8 cellular contexts compared by ENCODE assay signal in genomic region chr1:159015440-159015909, GRCh38. TPM values are rescaled to one million over a fixed set of nuclear protein-coding genes. Genes with fewer than 3 reads are reported as not detected.
A peak's percentile ranks its signal among the peaks of the same experiment; 100 is the strongest.
DNase-seq lines count a peak whose midpoint lies in the region; ATAC-seq, FAIRE-seq and TF ChIP-seq lines count a peak whose summit lies in the region.

No MANE protein-coding gene starts in this region.

- H3K23me2 ChIP-seq in H1 (ENCODE audit: low read depth, low read length), result no peaks in the 10 kb centered on the region

- intact Hi-C loops in activated CD4-positive, alpha-beta T cell treated with anti-CD3 and anti-CD28 coated beads, Interleukin-2, amount 10 ng/mL, durations not matched to agents 24 days and 14 days (cut with micrococcal nuclease), result loop anchor here (1.0 to 10.0 kb wide), 4 partner anchors 19 to 1629 kb away; partner anchors contain the start of genes AIM2 and SLAMF1
- intact Hi-C loops in tibial artery (cut with DNase I; ENCODE audit: low total_unique reads), result no loop called here

- no peak overlapping the region for H3K4me2 ChIP-seq in H1 (ENCODE audit: insufficient read depth in 1 of 2, low read depth in 2 of 2, low read length in 2 of 2)

- FAIRE-seq in H1 (lab: Jason Lieb, UNC), result no peak

- H3K27me3 ChIP-seq in H1 (replicated peaks in 1 of 4; ENCODE audit: control insufficient read depth in 3 of 4, extremely low read depth in 1 of 4, insufficient read depth in 3 of 4, low read length in 3 of 4) (no peaks in the 10 kb centered on the region), tibial artery (no peaks in the 10 kb centered on the region)

- no peak overlapping the region for H2BK5ac ChIP-seq in H1 (ENCODE audit: low read depth, low read length)

- POLR2A ChIA-PET in H1 (lab: Charles Lee; ENCODE audit: partially characterized antibody), result no interaction called here

- H2BK20ac ChIP-seq in H1 (ENCODE audit: low read length), result no peak overlapping the region

- H2AFZ ChIP-seq in H1 (ENCODE audit: low read length), result 0 out of 2 replicates have a peak overlapping the region, but pooled peaks have one; percentile 48

- TF ChIP-seq EP300 in H1 (IDR thresholded peaks at IDR 0.05; ENCODE audit: borderline replicate concordance in 1 of 2, low read depth in 2 of 2, low read length in 2 of 2), result no peak

- no peak overlapping the region for H2AK5ac ChIP-seq in H1 (ENCODE audit: low read depth, low read length)

- 87% methylated on average over 4 of the region's 4 CpGs; no CpG with 5 or more reads in 1 of the 2 experiments for whole genome bisulfite sequencing in H1 (ENCODE audit: extremely low coverage in 1 of 2, insufficient coverage in 1 of 2, insufficient read length in 1 of 2, insufficient replicate concordance in 2 of 2, low coverage in 1 of 2, low lambda C conversion rate in 2 of 2, missing lambda C conversion rate in 1 of 2), 2 experiments

- H3K4me1 ChIP-seq in H1 (replicated peaks in 1 of 4; ENCODE audit: control insufficient read depth in 3 of 4, insufficient read depth in 4 of 4, low read length in 3 of 4) (no peaks in the 10 kb centered on the region), tibial artery (peaks cover 0 to 47% (median 6%) of the 10 kb centered on the region in 4 donors)

- H3K56ac ChIP-seq in H1 (replicated peaks; ENCODE audit: insufficient read length, low read depth, low read length), result no peak overlapping the region

- H3K9ac ChIP-seq in H1 (replicated peaks in 1 of 4; ENCODE audit: extremely low read depth in 1 of 4, low read depth in 3 of 4, low read length in 3 of 4), result no peak overlapping the region

- H3K36me3 ChIP-seq in H1 (ENCODE audit: control insufficient read depth in 2 of 4, insufficient read depth in 4 of 4, low read length in 3 of 4), result no peaks in the 10 kb centered on the region
- peaks cover 33 to 46% (median 45%) of the 10 kb centered on the region in 3 donors for H3K36me3 ChIP-seq in tibial artery

- TF ChIP-seq POLR2A in H1 (IDR thresholded peaks at IDR 0.05; ENCODE audit: control extremely low read depth in 1 of 2, low read depth in 2 of 2, low read length in 2 of 2), result no peak

- peak; percentile 97 for ATAC-seq in GM21528 (IDR thresholded peaks at IDR 0.05; ENCODE audit: low FRiP score, unreplicated experiment)
- ATAC-seq in naive B cell (ENCODE audit: low read depth in 2 of 2), result peak; percentile 100

- H3K27ac ChIP-seq in H1 (ENCODE audit: low read depth, low read length) (no peak overlapping the region), tibial artery (peak overlapping the region; percentile 12 to 46)

- H3K4me3 Mint-ChIP-seq in IgD-negative memory B cell, result peak overlapping the region; percentile 79 to 93 (median 92)
- H3K4me3 Mint-ChIP-seq in activated CD4-positive, alpha-beta T cell treated with anti-CD3 and anti-CD28 coated beads, Interleukin-2, amount 10 ng/mL, durations not matched to agents 24 days and 14 days, result peak overlapping the region; percentile 86
- peak overlapping the region; percentile 72 to 96 (median 84) for H3K4me3 Mint-ChIP-seq in naive B cell

- CTCF ChIA-PET in H1 (lab: Charles Lee; ENCODE audit: partially characterized antibody), result interaction anchor here (1.7 kb wide), 1 partner anchor 56 kb away, joined by 6 read pairs; no protein-coding TSS in a partner anchor

- no peak overlapping the region for H4K8ac ChIP-seq in H1 (ENCODE audit: extremely low read depth, insufficient read depth, low read length)

- H3K4ac ChIP-seq in H1 (replicated peaks; ENCODE audit: insufficient read length, low read depth, low read length), result no peak overlapping the region

- no peak overlapping the region for H2BK12ac ChIP-seq in H1 (ENCODE audit: low read depth, low read length)

- TF ChIP-seq CTCF in H1 (IDR thresholded peaks at IDR 0.05; ENCODE audit: control extremely low read depth in 1 of 3, insufficient read depth in 1 of 3, low read depth in 1 of 3, low read length in 3 of 3) (no peak), tibial artery (IDR thresholded peaks at IDR 0.05) (no peak)

- no peak overlapping the region for H2BK120ac ChIP-seq in H1 (replicated peaks; ENCODE audit: low read depth, low read length)

- no peak overlapping the region for H4K5ac ChIP-seq in H1 (ENCODE audit: insufficient read length, low read depth, low read length)

- H3K79me2 ChIP-seq in H1 (ENCODE audit: control insufficient read depth in 1 of 2, insufficient read depth in 2 of 2, low read length in 2 of 2), result no peaks in the 10 kb centered on the region

- no peaks in the 10 kb centered on the region for H4K20me1 ChIP-seq in H1 (replicated peaks in 1 of 2; ENCODE audit: control insufficient read depth in 1 of 2, insufficient read depth in 2 of 2, low read length in 2 of 2)

- H3K36me3 Mint-ChIP-seq in IgD-negative memory B cell (peaks cover 18% of the 10 kb centered on the region), naive B cell (peaks cover 53 to 67% of the 10 kb centered on the region in 2 donors)
- peaks cover 87% of the 10 kb centered on the region for H3K36me3 Mint-ChIP-seq in activated CD4-positive, alpha-beta T cell treated with anti-CD3 and anti-CD28 coated beads, Interleukin-2, amount 10 ng/mL, durations not matched to agents 24 days and 14 days (ENCODE audit: low read depth)

- no peak overlapping the region for H3K4me3 ChIP-seq in H1 (ENCODE audit: extremely low read depth in 1 of 4, insufficient read depth in 2 of 4, low read depth in 3 of 4, low read length in 4 of 4)
- H3K4me3 ChIP-seq in tibial artery, result no peak overlapping the region

- no peaks in the 10 kb centered on the region for H3K79me1 ChIP-seq in H1 (ENCODE audit: low read depth, low read length)

- H3K27ac Mint-ChIP-seq in IgD-negative memory B cell, result peak overlapping the region; percentile 68 to 94 (median 84)
- H3K27ac Mint-ChIP-seq in activated CD4-positive, alpha-beta T cell treated with anti-CD3 and anti-CD28 coated beads, Interleukin-2, amount 10 ng/mL, durations not matched to agents 24 days and 14 days, result peak overlapping the region; percentile 95
- peak overlapping the region; percentile 63 to 97 (median 96) for H3K27ac Mint-ChIP-seq in naive B cell

- H3K23ac ChIP-seq in H1 (ENCODE audit: insufficient read length), result no peak overlapping the region

- H3K27me3 Mint-ChIP-seq in IgD-negative memory B cell, result peaks cover 2% of the 10 kb centered on the region
- no peaks in the 10 kb centered on the region for H3K27me3 Mint-ChIP-seq in activated CD4-positive, alpha-beta T cell treated with anti-CD3 and anti-CD28 coated beads, Interleukin-2, amount 10 ng/mL, durations not matched to agents 24 days and 14 days
- no peaks in the 10 kb centered on the region for H3K27me3 Mint-ChIP-seq in naive B cell

- no peak overlapping the region for H4K91ac ChIP-seq in H1 (replicated peaks; ENCODE audit: insufficient read length, low read length)

- H2BK15ac ChIP-seq in H1 (ENCODE audit: low read length), result no peak overlapping the region

- H3K4me1 Mint-ChIP-seq in IgD-negative memory B cell, result peaks cover 36 to 52% (median 49%) of the 10 kb centered on the region in 3 donors
- peaks cover 59% of the 10 kb centered on the region for H3K4me1 Mint-ChIP-seq in activated CD4-positive, alpha-beta T cell treated with anti-CD3 and anti-CD28 coated beads, Interleukin-2, amount 10 ng/mL, durations not matched to agents 24 days and 14 days
- H3K4me1 Mint-ChIP-seq in naive B cell, result peaks cover 57 to 73% (median 64%) of the 10 kb centered on the region in 3 donors

- no peaks in the 10 kb centered on the region for H3K9me3 ChIP-seq in H1 (ENCODE audit: insufficient read depth in 2 of 2, low read depth in 1 of 2, low read length in 1 of 2)
- no peaks in the 10 kb centered on the region for H3K9me3 ChIP-seq in tibial artery

- no peaks in the 10 kb centered on the region for H3K9me3 Mint-ChIP-seq in IgD-negative memory B cell
- no peaks in the 10 kb centered on the region for H3K9me3 Mint-ChIP-seq in activated CD4-positive, alpha-beta T cell treated with anti-CD3 and anti-CD28 coated beads, Interleukin-2, amount 10 ng/mL, durations not matched to agents 24 days and 14 days
- peaks cover 0 to 3% (median 0%) of the 10 kb centered on the region in 7 donors for H3K9me3 Mint-ChIP-seq in naive B cell

- TF ChIP-seq RAD21 in H1 (IDR thresholded peaks at IDR 0.05 in 1 of 2, conservative IDR thresholded peaks at IDR 0.05 in 1 of 2; ENCODE audit: low read depth in 2 of 2, low read length in 2 of 2), result no peak

- no peak overlapping the region for H3K14ac ChIP-seq in H1 (ENCODE audit: insufficient read length)

- DNase-seq in Daoy (ENCODE audit: low read depth) (peak; percentile 76), H1 (ENCODE audit: low read depth in 1 of 2, low spot score in 2 of 2) (no peak), naive B cell (peak; percentile 80), tibial artery (peak; percentile 78 to 82), NCI-H69 (lab: John Stamatoyannopoulos, UW) (no peak)
- DNase-seq in activated CD4-positive, alpha-beta T cell treated with anti-CD3 and anti-CD28 coated beads, Interleukin-2, amount 10 ng/mL, durations not matched to agents 24 days and 14 days, result peak; percentile 91

- no peak overlapping the region for H3K18ac ChIP-seq in H1 (ENCODE audit: extremely low read depth, low read length)

TF ChIP-seq in H1, 55 proteins besides CTCF, POLR2A, EP300 and RAD21 (continues in another document):
- TF ChIP-seq E2F6 (IDR thresholded peaks at IDR 0.05), result peak; percentile 70; the same call in 1 of the 2 replicates
- TF ChIP-seq NANOG (IDR thresholded peaks at IDR 0.05; ENCODE audit: insufficient read depth, low read depth, low read length, poor library complexity, severe bottlenecking), result no peak
- TF ChIP-seq CREB1 (IDR thresholded peaks at IDR 0.05), result no peak
- 0 out of 2 replicates have a peak, but pooled peaks have one; percentile 9 for TF ChIP-seq JUND (IDR thresholded peaks at IDR 0.05; ENCODE audit: low read length)

RNA-seq across cellular contexts. Expression of gene IFI16, which starts 5.8 kb away (rescaled TPM):
- 23.7 and 24.5 TPM in 2 replicates for total RNA-seq in Daoy (2014; rRNA removed; shearing (Covaris generic))
- polyA plus RNA-seq in IgD-negative memory B cell (213 TPM), H1 (2011; rRNA removed) (0.52 and 0.74 TPM in 2 replicates), naive B cell (ENCODE audit: low read depth in 6 of 6) (100 to 1,000 TPM; 143 to 262 (median 206) TPM)
- total RNA-seq in activated CD4-positive, alpha-beta T cell treated with anti-CD3 and anti-CD28 coated beads, Interleukin-2, amount 10 ng/mL, durations not matched to agents 24 days and 14 days, result 217 and 223 TPM in 2 replicates
- total RNA-seq in H1 (2021; fragmentation: NEBNext Ultra II Directional; extraction: Animal tissue kit (Norgen Biotek cat#: 25700)), result 0.63 and 1.1 TPM in 2 replicates
- 0.84 TPM for polyA plus RNA-seq in H1 (2011; cell fraction: cytosol; rRNA removed)
- polyA plus RNA-seq in H1 (2011; cell fraction: nucleus; rRNA removed), result 0.97 TPM
- polyA plus RNA-seq in H1 (2012, experiment 1 of 2), result 0.42 to 1.1 TPM (median 0.84 TPM) in 4 replicates
- polyA plus RNA-seq in H1 (2012, experiment 2 of 2), result not detected
- polyA plus RNA-seq in H1 (2013, experiment 1 of 2), result 0.77 TPM
- 0.77 TPM for polyA plus RNA-seq in H1 (2013, experiment 2 of 2)
- polyA minus RNA-seq in H1 (2011; rRNA and poly(A)+ RNA removed), result 0.88 and 1.9 TPM in 2 replicates
- 1.6 TPM for polyA minus RNA-seq in H1 (2011; cell fraction: cytosol; rRNA and poly(A)+ RNA removed)
- polyA minus RNA-seq in H1 (2011; cell fraction: nucleus; rRNA and poly(A)+ RNA removed), result 6.6 TPM

Comparison
In these comparisons a context has a peak if more than half of its experiments do, and no peak if none do; other contexts are left out.
1. DNase-seq: peak in Daoy (single experiment), activated CD4-positive, alpha-beta T cell treated with anti-CD3 and anti-CD28 coated beads, Interleukin-2, amount 10 ng/mL, durations not matched to agents 24 days and 14 days (single experiment), naive B cell (single experiment) and tibial artery (2 of 2); none in H1 (0 of 2) and NCI-H69 (single experiment).
2. RNA of gene IFI16, which starts 5.8 kb away (total RNA-seq): 217 to 223 TPM in activated CD4-positive, alpha-beta T cell treated with anti-CD3 and anti-CD28 coated beads, Interleukin-2, amount 10 ng/mL, durations not matched to agents 24 days and 14 days and 23.7 to 24.5 TPM in Daoy; 0.63 to 1.1 TPM in H1; every median in the first group is over 10 times any median in the second.
3. Peak in every context shown above with its lines, with median percentiles within 50 percentile points of each other: H3K27ac Mint-ChIP-seq and H3K4me3 Mint-ChIP-seq.